ENCODE assay signal across 25 cellular contexts in the genomic region with DNA sequence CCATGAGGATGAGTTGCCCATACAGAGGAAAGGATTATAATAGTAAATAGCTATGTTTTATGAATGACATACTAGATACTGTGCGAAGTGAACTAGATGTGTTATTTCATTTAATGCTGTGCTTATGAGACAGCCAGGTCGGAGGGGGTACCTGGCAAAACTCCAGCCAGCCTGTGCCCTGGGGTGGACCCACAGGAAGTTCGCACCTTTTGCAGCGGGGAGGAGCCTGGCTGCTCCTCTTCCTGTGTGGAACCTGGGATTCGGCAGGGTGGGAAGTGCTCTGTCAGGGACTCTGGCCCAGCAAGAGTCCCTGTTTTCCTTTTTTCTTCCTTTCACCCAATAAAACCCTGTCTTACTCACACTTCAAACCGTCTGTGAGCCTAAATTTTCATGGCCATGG.
"Had no signal": no experiment of that assay in that cellular context is flagged by ENCODE, and none has a peak within 500 bp of the region (broad histone marks: within the 10 kb centered on the region; RNA-seq: fewer than 3 reads in every experiment).

No MANE protein-coding gene starts in this region.

- H3K27me3 ChIP-seq: brain microvascular endothelial cell, cardiac muscle cell, Peyer's patch, SJCRH30 had no signal

- H3K4me3 Mint-ChIP-seq: activated CD4-positive, alpha-beta memory T cell treated with anti-CD3 and anti-CD28 coated beads, Interleukin-2, amount 10 ng/mL, durations not matched to agents 7 days and 5 days; activated naive CD4-positive, alpha-beta T cell treated with anti-CD3 and anti-CD28 coated beads, Interleukin-2, amount 10 ng/mL, durations not matched to agents 7 days and 5 days; activated naive CD8-positive, alpha-beta T cell treated with anti-CD3 and anti-CD28 coated beads for 36 hours had no signal

- H3K36me3 ChIP-seq: brain microvascular endothelial cell, cardiac muscle cell, Peyer's patch, SJCRH30 had no signal

- H3K4me2 ChIP-seq: SK-N-SH had no signal

- H3K9ac ChIP-seq: SK-N-SH had no signal

- H3K4me3 ChIP-seq: cardiac muscle cell, Peyer's patch, SJCRH30 had no signal

- H3K4me1 ChIP-seq: Peyer's patch, SJCRH30 had no signal

- H3K9me2 ChIP-seq: SK-N-SH had no signal

- H3K27me3 Mint-ChIP-seq: activated CD4-positive, alpha-beta memory T cell treated with anti-CD3 and anti-CD28 coated beads, Interleukin-2, amount 10 ng/mL, durations not matched to agents 7 days and 5 days; activated naive CD4-positive, alpha-beta T cell treated with anti-CD3 and anti-CD28 coated beads, Interleukin-2, amount 10 ng/mL, durations not matched to agents 7 days and 5 days; activated naive CD8-positive, alpha-beta T cell treated with anti-CD3 and anti-CD28 coated beads for 36 hours had no signal

- H3K27ac Mint-ChIP-seq: activated CD4-positive, alpha-beta memory T cell treated with anti-CD3 and anti-CD28 coated beads, Interleukin-2, amount 10 ng/mL, durations not matched to agents 7 days and 5 days; activated naive CD4-positive, alpha-beta T cell treated with anti-CD3 and anti-CD28 coated beads, Interleukin-2, amount 10 ng/mL, durations not matched to agents 7 days and 5 days; activated naive CD8-positive, alpha-beta T cell treated with anti-CD3 and anti-CD28 coated beads for 36 hours; activated T-helper 2 cell treated with anti-CD3 and anti-CD28 coated beads, Interferon-gamma antibody, Interleukin-2, Interleukin-4, amounts not matched to agents 10 μg/mL and 5 μg/mL and 100 μg/mL, durations not matched to agents 14 hours and 24 hours and 36 hours had no signal

- DNase-seq: activated CD4-positive, alpha-beta memory T cell treated with anti-CD3 and anti-CD28 coated beads, Interleukin-2, amount 10 ng/mL, durations not matched to agents 7 days and 5 days; activated CD4-positive, alpha-beta T cell treated with anti-CD3 and anti-CD28 coated beads, Interleukin-2, amount 50 U/mL, for 1 hour; activated CD4-positive, CD25-positive, alpha-beta regulatory T cell; activated gamma-delta T cell treated with Interleukin-2 at 50 U/mL for 16 hours; activated naive CD4-positive, alpha-beta T cell treated with anti-CD3 and anti-CD28 coated beads, Interleukin-2, amount 10 ng/mL, durations not matched to agents 7 days and 5 days; activated naive CD8-positive, alpha-beta T cell treated with anti-CD3 and anti-CD28 coated beads for 36 hours; activated T-cell treated with anti-CD3 and anti-CD28 coated beads for 4 hours; activated T-cell treated with anti-CD3 and anti-CD28 coated beads, Interleukin-2, amount 50 U/mL, for 48 hours; brain microvascular endothelial cell; cerebellar nuclear complex; Karpas-422; NCI-H1048; NCI-H1417; NCI-H1930; NCI-H2171; NCI-H2227 treated with DMSO at 0.1 percent for 48 hours; NCI-H446 treated with DMSO at 0.1 percent for 48 hours; Peyer's patch; Right ventricle myocardium superior; SJCRH30; SK-N-SH; T-helper 1 cell had no signal

- H3K9me3 Mint-ChIP-seq: activated CD4-positive, alpha-beta memory T cell treated with anti-CD3 and anti-CD28 coated beads, Interleukin-2, amount 10 ng/mL, durations not matched to agents 7 days and 5 days; activated naive CD4-positive, alpha-beta T cell treated with anti-CD3 and anti-CD28 coated beads, Interleukin-2, amount 10 ng/mL, durations not matched to agents 7 days and 5 days; activated naive CD8-positive, alpha-beta T cell treated with anti-CD3 and anti-CD28 coated beads for 36 hours; activated T-helper 2 cell treated with anti-CD3 and anti-CD28 coated beads, Interferon-gamma antibody, Interleukin-2, Interleukin-4, amounts not matched to agents 10 μg/mL and 5 μg/mL and 100 μg/mL, durations not matched to agents 14 hours and 24 hours and 36 hours had no signal

- H3K27ac ChIP-seq: brain microvascular endothelial cell, cardiac muscle cell, Peyer's patch, RWPE1, SJCRH30 had no signal

- H3K4me1 Mint-ChIP-seq: activated CD4-positive, alpha-beta memory T cell treated with anti-CD3 and anti-CD28 coated beads, Interleukin-2, amount 10 ng/mL, durations not matched to agents 7 days and 5 days; activated naive CD4-positive, alpha-beta T cell treated with anti-CD3 and anti-CD28 coated beads, Interleukin-2, amount 10 ng/mL, durations not matched to agents 7 days and 5 days; activated naive CD8-positive, alpha-beta T cell treated with anti-CD3 and anti-CD28 coated beads for 36 hours had no signal

- H3K9me3 ChIP-seq: Peyer's patch, SJCRH30 had no signal

- H3K36me3 Mint-ChIP-seq: activated naive CD4-positive, alpha-beta T cell treated with anti-CD3 and anti-CD28 coated beads, Interleukin-2, amount 10 ng/mL, durations not matched to agents 7 days and 5 days; activated naive CD8-positive, alpha-beta T cell treated with anti-CD3 and anti-CD28 coated beads for 36 hours had no signal
